ENCODE assay signal across 1 cellular context in genomic region chr9:32456564-32456963, GRCh38.
TF ChIP-seq lines count a peak whose summit lies in the region.

No MANE protein-coding gene starts in this region.

TF ChIP-seq in HepG2, 621 proteins besides CTCF, POLR2A, EP300 and RAD21 (continued from another document and continues in another):
- TF ChIP-seq ZNF281 (CRISPR knock-in tag; IDR thresholded peaks at IDR 0.05; ENCODE audit: borderline replicate concordance): no peak
- TF ChIP-seq PCBP1 (IDR thresholded peaks at IDR 0.05; ENCODE audit: borderline replicate concordance, low read depth, low read length): no peak
- no peak for TF ChIP-seq SUZ12 (IDR thresholded peaks at IDR 0.05; ENCODE audit: low read depth, low read length)
- TF ChIP-seq MTERF4 (CRISPR knock-in tag; IDR thresholded peaks at IDR 0.05): no peak
- TF ChIP-seq RFX1 (IDR thresholded peaks at IDR 0.05): no peak
- no peak for TF ChIP-seq TGIF2 (CRISPR knock-in tag; IDR thresholded peaks at IDR 0.05)
- TF ChIP-seq TCF7 (IDR thresholded peaks at IDR 0.05; ENCODE audit: low read depth): peak; percentile 63
- TF ChIP-seq PBX3 (CRISPR knock-in tag; IDR thresholded peaks at IDR 0.05; ENCODE audit: borderline replicate concordance): no peak
- TF ChIP-seq, protein P1, sequence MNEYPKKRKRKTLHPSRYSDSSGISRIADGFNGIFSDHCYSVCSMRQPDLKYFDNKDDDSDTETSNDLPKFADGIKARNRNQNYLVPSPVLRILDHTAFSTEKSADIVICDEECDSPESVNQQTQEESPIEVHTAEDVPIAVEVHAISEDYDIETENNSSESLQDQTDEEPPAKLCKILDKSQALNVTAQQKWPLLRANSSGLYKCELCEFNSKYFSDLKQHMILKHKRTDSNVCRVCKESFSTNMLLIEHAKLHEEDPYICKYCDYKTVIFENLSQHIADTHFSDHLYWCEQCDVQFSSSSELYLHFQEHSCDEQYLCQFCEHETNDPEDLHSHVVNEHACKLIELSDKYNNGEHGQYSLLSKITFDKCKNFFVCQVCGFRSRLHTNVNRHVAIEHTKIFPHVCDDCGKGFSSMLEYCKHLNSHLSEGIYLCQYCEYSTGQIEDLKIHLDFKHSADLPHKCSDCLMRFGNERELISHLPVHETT (CRISPR knock-in tag; conservative IDR thresholded peaks at IDR 0.05): no peak
- TF ChIP-seq ZFP91 (CRISPR knock-in tag; IDR thresholded peaks at IDR 0.05; ENCODE audit: borderline replicate concordance): no peak
- no peak for TF ChIP-seq ZSCAN29 (CRISPR knock-in tag; conservative IDR thresholded peaks at IDR 0.05)
- no peak for TF ChIP-seq NPAS2 (CRISPR knock-in tag; IDR thresholded peaks at IDR 0.05; ENCODE audit: borderline replicate concordance)
- no peak for TF ChIP-seq TERF1 (CRISPR knock-in tag; IDR thresholded peaks at IDR 0.05)
- TF ChIP-seq LRRFIP1 (CRISPR knock-in tag; conservative IDR thresholded peaks at IDR 0.05): no peak
- TF ChIP-seq HOXA9 (CRISPR knock-in tag; IDR thresholded peaks at IDR 0.05; ENCODE audit: borderline replicate concordance): no peak
- TF ChIP-seq, protein P2, sequence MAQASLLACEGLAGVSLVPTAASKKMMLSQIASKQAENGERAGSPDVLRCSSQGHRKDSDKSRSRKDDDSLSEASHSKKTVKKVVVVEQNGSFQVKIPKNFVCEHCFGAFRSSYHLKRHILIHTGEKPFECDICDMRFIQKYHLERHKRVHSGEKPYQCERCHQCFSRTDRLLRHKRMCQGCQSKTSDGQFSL (CRISPR knock-in tag; IDR thresholded peaks at IDR 0.05): no peak
- no peak for TF ChIP-seq GPBP1L1 (CRISPR knock-in tag; IDR thresholded peaks at IDR 0.05)
- no peak for TF ChIP-seq ETV5 (CRISPR knock-in tag; IDR thresholded peaks at IDR 0.05; ENCODE audit: borderline replicate concordance)
- TF ChIP-seq PBX2 (CRISPR knock-in tag; IDR thresholded peaks at IDR 0.05): no peak
- no peak for TF ChIP-seq KDM3A (CRISPR knock-in tag; IDR thresholded peaks at IDR 0.05; ENCODE audit: low read depth)
- no peak for TF ChIP-seq ZNF670 (CRISPR knock-in tag; IDR thresholded peaks at IDR 0.05; ENCODE audit: borderline replicate concordance)
- TF ChIP-seq THRA (CRISPR knock-in tag; IDR thresholded peaks at IDR 0.05; ENCODE audit: borderline replicate concordance): peak; percentile 32; the same call in 1 of the 2 replicates
- TF ChIP-seq WIZ (CRISPR knock-in tag; IDR thresholded peaks at IDR 0.05): no peak
- TF ChIP-seq ZNF720 (CRISPR knock-in tag; IDR thresholded peaks at IDR 0.05): no peak
- peak; percentile 53; the same call in 1 of the 2 replicates for TF ChIP-seq SAP130 (CRISPR knock-in tag; IDR thresholded peaks at IDR 0.05; ENCODE audit: low read depth)
- TF ChIP-seq, protein P3, sequence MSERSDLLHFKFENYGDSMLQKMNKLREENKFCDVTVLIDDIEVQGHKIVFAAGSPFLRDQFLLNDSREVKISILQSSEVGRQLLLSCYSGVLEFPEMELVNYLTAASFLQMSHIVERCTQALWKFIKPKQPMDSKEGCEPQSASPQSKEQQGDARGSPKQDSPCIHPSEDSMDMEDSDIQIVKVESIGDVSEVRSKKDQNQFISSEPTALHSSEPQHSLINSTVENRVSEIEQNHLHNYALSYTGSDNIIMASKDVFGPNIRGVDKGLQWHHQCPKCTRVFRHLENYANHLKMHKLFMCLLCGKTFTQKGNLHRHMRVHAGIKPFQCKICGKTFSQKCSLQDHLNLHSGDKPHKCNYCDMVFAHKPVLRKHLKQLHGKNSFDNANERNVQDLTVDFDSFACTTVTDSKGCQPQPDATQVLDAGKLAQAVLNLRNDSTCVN (CRISPR knock-in tag; IDR thresholded peaks at IDR 0.05; ENCODE audit: borderline replicate concordance): no peak
- TF ChIP-seq STAG1 (CRISPR knock-in tag; IDR thresholded peaks at IDR 0.05): no peak
- no peak; the same call in 1 of the 2 replicates for TF ChIP-seq EHMT2 (IDR thresholded peaks at IDR 0.05; ENCODE audit: borderline replicate concordance, low read depth, low read length)
- TF ChIP-seq CENPT (CRISPR knock-in tag; IDR thresholded peaks at IDR 0.05; ENCODE audit: low read depth): no peak
- no peak for TF ChIP-seq KLF9 (CRISPR knock-in tag; IDR thresholded peaks at IDR 0.05; ENCODE audit: low read depth)
- 0 out of 2 replicates have a peak, but pooled peaks have one; percentile 35 for TF ChIP-seq ZNF644 (CRISPR knock-in tag; IDR thresholded peaks at IDR 0.05; ENCODE audit: low read depth)
- no peak for TF ChIP-seq ZBTB10 (CRISPR knock-in tag; IDR thresholded peaks at IDR 0.05; ENCODE audit: borderline replicate concordance)
- no peak for TF ChIP-seq MXD4 (CRISPR knock-in tag; IDR thresholded peaks at IDR 0.05)
- no peak for TF ChIP-seq MIER3 (CRISPR knock-in tag; IDR thresholded peaks at IDR 0.05; ENCODE audit: borderline replicate concordance)
- no peak for TF ChIP-seq SP140L (CRISPR knock-in tag; IDR thresholded peaks at IDR 0.05; ENCODE audit: borderline replicate concordance)
- no peak for TF ChIP-seq ZNF143 (CRISPR knock-in tag; IDR thresholded peaks at IDR 0.05)
- no peak for TF ChIP-seq SNAPC2 (CRISPR knock-in tag; IDR thresholded peaks at IDR 0.05)
- TF ChIP-seq NFYB (CRISPR knock-in tag; IDR thresholded peaks at IDR 0.05): no peak
- TF ChIP-seq KDM6A (CRISPR knock-in tag; IDR thresholded peaks at IDR 0.05; ENCODE audit: low read depth): no peak
